Comparison of ENCODE assay signal across 8 cellular contexts in the genomic region with DNA sequence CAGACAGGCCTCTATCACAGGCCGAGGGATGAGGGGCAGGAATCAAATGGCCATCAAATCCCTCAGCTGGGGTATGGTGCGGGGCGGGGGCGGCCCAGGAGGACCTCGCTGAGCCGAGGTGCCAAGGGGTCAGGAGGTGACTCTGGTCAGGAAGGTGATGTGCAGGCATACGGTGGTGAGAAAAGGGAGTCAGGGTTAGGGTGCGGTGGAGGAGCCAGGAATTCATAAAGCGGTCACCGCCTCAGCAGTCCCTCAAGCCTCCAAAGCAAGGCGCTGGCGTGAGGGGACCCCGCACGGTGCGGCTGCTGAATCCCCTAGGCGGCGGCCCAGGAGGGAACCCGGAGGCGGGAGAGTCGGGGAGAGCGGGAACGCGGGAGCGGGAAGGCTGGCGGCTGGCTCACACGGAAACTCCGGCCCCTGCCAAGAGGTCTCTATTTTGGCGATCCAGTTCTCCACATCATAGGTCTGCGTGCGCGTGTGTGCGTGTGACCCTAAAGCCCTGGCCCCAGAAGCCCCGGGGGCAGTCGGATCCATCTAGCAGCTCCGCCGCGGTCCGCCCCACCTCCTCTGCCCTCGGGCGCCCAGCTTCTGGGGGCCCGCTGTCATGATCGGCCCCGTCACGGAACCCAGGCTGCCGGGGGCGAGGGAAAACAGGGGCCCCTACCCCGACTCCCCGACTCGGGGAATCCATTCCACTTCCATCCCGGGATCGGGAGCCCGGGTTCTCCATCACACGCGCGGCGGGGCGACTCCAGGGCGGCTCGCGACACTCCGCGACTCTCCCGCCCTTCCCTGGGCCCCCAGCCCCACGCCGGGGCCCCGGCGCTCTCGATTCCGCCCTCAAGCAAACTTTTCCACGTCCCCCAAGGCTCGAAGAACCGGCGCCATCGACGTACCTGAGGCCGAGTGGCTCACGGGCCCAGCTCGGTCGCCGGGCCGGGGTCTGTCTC. TPM values are rescaled to one million over a fixed set of nuclear protein-coding genes. Genes with fewer than 3 reads are reported as not detected.
A peak's percentile ranks its signal among the peaks of the same experiment; 100 is the strongest.
DNase-seq lines count a peak whose midpoint lies in the region; ATAC-seq and TF ChIP-seq lines count a peak whose summit lies in the region.

No MANE protein-coding gene starts in this region.

- no peaks in the 10 kb centered on the region for H3K4me1 ChIP-seq in NT2/D1 (ENCODE audit: insufficient read depth, insufficient read length)

- H3K4me3 ChIP-seq in NT2/D1 (ENCODE audit: insufficient read length, low read depth) (peak overlapping the region; percentile 30), dorsolateral prefrontal cortex (peak overlapping the region in 57 of 59 donors; percentile 17 to 67 (median 52))

- H3K27ac ChIP-seq in dorsolateral prefrontal cortex = peak overlapping the region in 23 of 59 donors; percentile 2 to 71 (median 44)

- H3K9me3 ChIP-seq in NT2/D1 (ENCODE audit: insufficient read depth, low read length) = no peaks in the 10 kb centered on the region

- ATAC-seq in GM19438 (IDR thresholded peaks at IDR 0.05; ENCODE audit: low read depth, unreplicated experiment) = peak; percentile 1
- ATAC-seq in HG03460 (IDR thresholded peaks at IDR 0.05; ENCODE audit: unreplicated experiment) = no peak

- H3K27me3 ChIP-seq in NT2/D1 (ENCODE audit: insufficient read depth, insufficient read length) = no peaks in the 10 kb centered on the region
- H3K27me3 ChIP-seq in dorsolateral prefrontal cortex = peaks cover 0 to 74% (median 14%) of the 10 kb centered on the region in 45 donors

- H3K36me3 ChIP-seq in NT2/D1 (ENCODE audit: insufficient read depth, insufficient read length, low read length) = no peaks in the 10 kb centered on the region

- intact Hi-C loops in dorsolateral prefrontal cortex (cut with DNase I) = no loop called here

- peak overlapping the region; percentile 64 for H3K9ac ChIP-seq in NT2/D1 (ENCODE audit: insufficient read length, low read depth)

- no peak for TF ChIP-seq CTCF in dorsolateral prefrontal cortex (IDR thresholded peaks at IDR 0.05 in 54 of 56, conservative IDR thresholded peaks at IDR 0.05 in 2 of 56; ENCODE audit: low read depth in 1 of 56, partially characterized antibody in 56 of 56)

- DNase-seq in AG08396 (ENCODE audit: low spot score) (peak; percentile 39), NT2/D1 (ENCODE audit: low read depth, low spot score) (no peak), dorsolateral prefrontal cortex (no peak), myocyte (ENCODE audit: low read depth) (peak; percentile 59), DMS79 (lab: John Stamatoyannopoulos, UW) (no peak), NOMO-1 treated with DMSO at 0.1 percent for 48 hours (lab: John Stamatoyannopoulos, UW; ENCODE audit: unreplicated experiment) (no peak)

RNA-seq across cellular contexts. Expression of gene ELF4, which starts 0.6 kb away (rescaled TPM):
- total RNA-seq in dorsolateral prefrontal cortex = 1 to 10 TPM in 98 of 120 experiments, under 1 TPM in 22; 0.33 to 3.6 (median 1.6) TPM
- 7.6 and 9.2 TPM in 2 replicates for total RNA-seq in myocyte
- 8.7 TPM for polyA plus RNA-seq in myocyte (2012)

RNA-seq across cellular contexts. Expression of gene AIFM1, which starts 55.9 kb away (rescaled TPM):
- total RNA-seq in dorsolateral prefrontal cortex (10 to 100 TPM; 12.9 to 31.9 (median 21.2) TPM), myocyte (22.7 and 23.5 TPM in 2 replicates)
- 26.7 TPM for polyA plus RNA-seq in myocyte (2012)

Comparison
In these comparisons a context has a peak if more than half of its experiments do, and no peak if none do; other contexts are left out.
1. DNase-seq: peak in AG08396 (single experiment) and myocyte (single experiment); none in NT2/D1 (single experiment), dorsolateral prefrontal cortex (0 of 10), DMS79 (single experiment) and NOMO-1 treated with DMSO at 0.1 percent for 48 hours (single experiment).